In the genomic region with DNA sequence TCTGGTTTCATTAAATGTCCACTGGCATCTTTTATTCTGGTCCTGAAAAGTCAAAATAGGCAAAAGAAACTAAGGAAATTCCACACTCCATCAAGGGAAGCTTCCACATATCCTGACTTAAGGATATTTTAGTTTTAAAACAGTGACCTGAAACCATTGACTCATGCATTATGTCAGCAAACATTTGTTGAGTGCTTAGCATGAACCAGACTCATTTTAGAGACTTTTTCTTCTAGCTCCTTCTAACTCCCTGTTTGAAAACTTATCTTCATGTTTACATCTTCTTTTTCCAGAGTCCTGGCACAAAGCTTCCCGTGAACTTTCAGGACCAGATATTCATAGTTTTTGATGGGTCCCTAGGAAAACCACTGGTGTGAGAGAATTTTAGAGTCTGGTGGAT, we compare ENCODE assay signal across 28 cellular contexts. TPM values are rescaled to one million over a fixed set of nuclear protein-coding genes. Genes with fewer than 3 reads are reported as not detected.
"Had no signal": no experiment of that assay in that cellular context is flagged by ENCODE, and none has a peak within 500 bp of the region (broad histone marks: within the 10 kb centered on the region; RNA-seq: fewer than 3 reads in every experiment).

No MANE protein-coding gene starts in this region.

- H3K36me3 ChIP-seq: heart right ventricle, thyroid gland had no signal

- FAIRE-seq: TTC549 had no signal

- H3K9me3 Mint-ChIP-seq: activated B cell treated with CpG ODN at 0.5 μM for 24 hours; activated CD4-positive, alpha-beta memory T cell treated with anti-CD3 and anti-CD28 coated beads, Interleukin-2, amount 10 ng/mL, durations not matched to agents 7 days and 5 days; activated naive CD8-positive, alpha-beta T cell treated with anti-CD3 and anti-CD28 coated beads for 36 hours; activated T-helper 17 cell treated with anti-CD3 and anti-CD28 coated beads, Interleukin-2, amount 50 U/mL, for 72 hours; dendritic cell treated with granulocyte-macrophage colony-stimulating factor and Interleukin-4, amounts not matched to agents 40 ng/mL and 50 ng/mL, for 4 days; natural killer cell; T-helper 2 cell treated with Interferon-gamma antibody and Interleukin-4, amounts not matched to agents 5 μg/mL and 100 μg/mL, for 36 hours had no signal

- H3K9me3 ChIP-seq: heart right ventricle, SK-N-SH, thyroid gland had no signal

- H3K36me3 Mint-ChIP-seq: activated CD8-positive, alpha-beta memory T cell treated with anti-CD3 and anti-CD28 coated beads, Interleukin-2, amount 10 ng/mL, durations not matched to agents 7 days and 5 days; activated naive CD8-positive, alpha-beta T cell treated with anti-CD3 and anti-CD28 coated beads for 36 hours; natural killer cell had no signal

- H3K4me2 ChIP-seq: SK-N-SH had no signal

- H3K4me3 Mint-ChIP-seq: activated B cell treated with CpG ODN at 0.5 μM for 24 hours; activated CD4-positive, alpha-beta memory T cell treated with anti-CD3 and anti-CD28 coated beads, Interleukin-2, amount 10 ng/mL, durations not matched to agents 7 days and 5 days; activated CD8-positive, alpha-beta memory T cell treated with anti-CD3 and anti-CD28 coated beads, Interleukin-2, amount 10 ng/mL, durations not matched to agents 7 days and 5 days; activated naive CD8-positive, alpha-beta T cell treated with anti-CD3 and anti-CD28 coated beads for 36 hours; activated T-helper 17 cell treated with anti-CD3 and anti-CD28 coated beads, Interleukin-2, amount 50 U/mL, for 72 hours; dendritic cell treated with granulocyte-macrophage colony-stimulating factor and Interleukin-4, amounts not matched to agents 40 ng/mL and 50 ng/mL, for 4 days; natural killer cell; T-helper 2 cell treated with Interferon-gamma antibody and Interleukin-4, amounts not matched to agents 5 μg/mL and 100 μg/mL, for 36 hours had no signal

- H3K4me3 ChIP-seq: heart right ventricle, thyroid gland had no signal

- H3K27me3 Mint-ChIP-seq: activated CD4-positive, alpha-beta memory T cell treated with anti-CD3 and anti-CD28 coated beads, Interleukin-2, amount 10 ng/mL, durations not matched to agents 7 days and 5 days; activated CD8-positive, alpha-beta memory T cell treated with anti-CD3 and anti-CD28 coated beads, Interleukin-2, amount 10 ng/mL, durations not matched to agents 7 days and 5 days; activated naive CD8-positive, alpha-beta T cell treated with anti-CD3 and anti-CD28 coated beads for 36 hours; activated T-helper 17 cell treated with anti-CD3 and anti-CD28 coated beads, Interleukin-2, amount 50 U/mL, for 72 hours; dendritic cell treated with granulocyte-macrophage colony-stimulating factor and Interleukin-4, amounts not matched to agents 40 ng/mL and 50 ng/mL, for 4 days had no signal

- DNase-seq: activated B cell treated with CpG ODN at 0.5 μM for 24 hours; activated CD4-positive, alpha-beta memory T cell treated with anti-CD3 and anti-CD28 coated beads, Interleukin-2, amount 10 ng/mL, durations not matched to agents 7 days and 5 days; activated CD4-positive, alpha-beta T cell treated with anti-CD3 and anti-CD28 coated beads for 4 hours; activated CD8-positive, alpha-beta memory T cell treated with anti-CD3 and anti-CD28 coated beads, Interleukin-2, amount 10 ng/mL, durations not matched to agents 7 days and 5 days; activated naive CD4-positive, alpha-beta T cell; activated naive CD8-positive, alpha-beta T cell treated with anti-CD3 and anti-CD28 coated beads for 36 hours; effector memory CD4-positive, alpha-beta T cell; heart right ventricle; kidney glomerular epithelial cell; left ventricle myocardium superior; natural killer cell; nucleus accumbens; posterior cingulate gyrus; retina; SK-N-SH; stimulated activated CD4-positive, alpha-beta T cell treated with anti-CD3 and anti-CD28 coated beads, Interleukin-12 subunit alpha, Interleukin-12 subunit beta, amount 100 ng/mL, for 4 hours; stimulated activated CD4-positive, alpha-beta T cell treated with anti-CD3 and anti-CD28 coated beads, Interleukin-1b, Interleukin-23, amount 100 ng/mL, for 48 hours; stimulated activated CD8-positive, alpha-beta memory T cell treated with anti-CD3 and anti-CD28 coated beads, Interleukin-4, amount 100 ng/mL, for 48 hours; stimulated activated naive CD4-positive, alpha-beta T cell; thyroid gland had no signal

- H3K27ac ChIP-seq: heart right ventricle, thyroid gland had no signal

- H3K27ac Mint-ChIP-seq: activated B cell treated with CpG ODN at 0.5 μM for 24 hours; activated CD4-positive, alpha-beta memory T cell treated with anti-CD3 and anti-CD28 coated beads, Interleukin-2, amount 10 ng/mL, durations not matched to agents 7 days and 5 days; activated CD8-positive, alpha-beta memory T cell treated with anti-CD3 and anti-CD28 coated beads, Interleukin-2, amount 10 ng/mL, durations not matched to agents 7 days and 5 days; activated naive CD8-positive, alpha-beta T cell treated with anti-CD3 and anti-CD28 coated beads for 36 hours; activated T-helper 17 cell treated with anti-CD3 and anti-CD28 coated beads, Interleukin-2, amount 50 U/mL, for 72 hours; dendritic cell treated with granulocyte-macrophage colony-stimulating factor and Interleukin-4, amounts not matched to agents 40 ng/mL and 50 ng/mL, for 4 days; natural killer cell; T-helper 2 cell treated with Interferon-gamma antibody and Interleukin-4, amounts not matched to agents 5 μg/mL and 100 μg/mL, for 36 hours had no signal

- H3K9ac ChIP-seq: SK-N-SH had no signal

- H3K4me1 Mint-ChIP-seq: activated B cell treated with CpG ODN at 0.5 μM for 24 hours; activated CD4-positive, alpha-beta memory T cell treated with anti-CD3 and anti-CD28 coated beads, Interleukin-2, amount 10 ng/mL, durations not matched to agents 7 days and 5 days; activated CD8-positive, alpha-beta memory T cell treated with anti-CD3 and anti-CD28 coated beads, Interleukin-2, amount 10 ng/mL, durations not matched to agents 7 days and 5 days; activated naive CD8-positive, alpha-beta T cell treated with anti-CD3 and anti-CD28 coated beads for 36 hours; activated T-helper 17 cell treated with anti-CD3 and anti-CD28 coated beads, Interleukin-2, amount 50 U/mL, for 72 hours; natural killer cell had no signal

- H3K27me3 ChIP-seq: thyroid gland had no signal

RNA-seq across cellular contexts. Expression of a gene that starts 6.8 kb away (rescaled TPM):
- total RNA-seq: activated B cell treated with CpG ODN at 0.5 μM for 24 hours; activated CD4-positive, alpha-beta memory T cell treated with anti-CD3 and anti-CD28 coated beads, Interleukin-2, amount 10 ng/mL, durations not matched to agents 7 days and 5 days; activated CD8-positive, alpha-beta memory T cell treated with anti-CD3 and anti-CD28 coated beads, Interleukin-2, amount 10 ng/mL, durations not matched to agents 7 days and 5 days; activated naive CD8-positive, alpha-beta T cell treated with anti-CD3 and anti-CD28 coated beads for 36 hours; activated T-helper 17 cell treated with anti-CD3 and anti-CD28 coated beads, Interleukin-2, amount 50 U/mL, for 72 hours had no signal

RNA-seq across cellular contexts. Expression of a gene that starts 9.3 kb away (rescaled TPM):
- total RNA-seq: activated B cell treated with CpG ODN at 0.5 μM for 24 hours; activated CD4-positive, alpha-beta memory T cell treated with anti-CD3 and anti-CD28 coated beads, Interleukin-2, amount 10 ng/mL, durations not matched to agents 7 days and 5 days; activated CD8-positive, alpha-beta memory T cell treated with anti-CD3 and anti-CD28 coated beads, Interleukin-2, amount 10 ng/mL, durations not matched to agents 7 days and 5 days; activated naive CD8-positive, alpha-beta T cell treated with anti-CD3 and anti-CD28 coated beads for 36 hours; activated T-helper 17 cell treated with anti-CD3 and anti-CD28 coated beads, Interleukin-2, amount 50 U/mL, for 72 hours; chondrocyte; heart right ventricle; left ventricle myocardium superior; mesenteric fat pad; subcutaneous adipose tissue; thyroid gland; ureter had no signal

RNA-seq across cellular contexts. Expression of a gene that starts 25.9 kb away (rescaled TPM):
- total RNA-seq: activated B cell treated with CpG ODN at 0.5 μM for 24 hours; activated CD4-positive, alpha-beta memory T cell treated with anti-CD3 and anti-CD28 coated beads, Interleukin-2, amount 10 ng/mL, durations not matched to agents 7 days and 5 days; activated CD8-positive, alpha-beta memory T cell treated with anti-CD3 and anti-CD28 coated beads, Interleukin-2, amount 10 ng/mL, durations not matched to agents 7 days and 5 days; activated naive CD8-positive, alpha-beta T cell treated with anti-CD3 and anti-CD28 coated beads for 36 hours; activated T-helper 17 cell treated with anti-CD3 and anti-CD28 coated beads, Interleukin-2, amount 50 U/mL, for 72 hours; chondrocyte; natural killer cell; thyroid gland had no signal
